27 cellular contexts compared by ENCODE assay signal in genomic region chr6:169227116-169227515, GRCh38. TPM values are rescaled to one million over a fixed set of nuclear protein-coding genes. Genes with fewer than 3 reads are reported as not detected.
"Had no signal": no experiment of that assay in that cellular context is flagged by ENCODE, and none has a peak within 500 bp of the region (broad histone marks: within the 10 kb centered on the region; RNA-seq: fewer than 3 reads in every experiment).

No MANE protein-coding gene starts in this region.

- H3K27me3 ChIP-seq: esophagus squamous epithelium, neutrophil, ovary, spleen, testis, tibial artery had no signal

- H3K27ac ChIP-seq: esophagus squamous epithelium, heart right ventricle, neutrophil, ovary, psoas muscle, skin epidermis, spleen, testis, tibial artery had no signal

- H3K36me3 ChIP-seq: neutrophil had no signal

- DNase-seq: cerebellar nuclear complex; effector memory CD4-positive, alpha-beta T cell; esophagus squamous epithelium; foreskin melanocyte; glutamatergic neuron; heart right ventricle; hippocampal formation; immature natural killer cell; islet precursor cell; left ventricle myocardium superior; natural killer cell; posterior cingulate gyrus; psoas muscle; right cardiac atrium; spleen; stimulated activated CD4-positive, alpha-beta T cell treated with anti-CD3 and anti-CD28 coated beads, Interleukin-4, amount 100 ng/mL, for 4 hours; stimulated activated naive CD8-positive, alpha-beta T cell treated with anti-CD3 and anti-CD28 coated beads, Interleukin-15, Interleukin-2, amounts not matched to agents 100 U/mL and 50 U/mL, for 24 hours; substantia nigra; testis; tibial artery had no signal

- H3K4me1 ChIP-seq: psoas muscle, spleen, testis, tibial artery had no signal

- H3K9me3 ChIP-seq: esophagus squamous epithelium, neutrophil, ovary, psoas muscle, testis, tibial artery had no signal

- ATAC-seq: heart right ventricle; left ventricle myocardium superior; natural killer cell; psoas muscle; right cardiac atrium; stimulated activated memory B cell treated with anti-CD40 and anti-IgM and Interleukin-4, amounts not matched to agents 10 μg/mL and 1 μg/mL and 100 μg/mL, for 72 hours; stimulated activated naive CD8-positive, alpha-beta T cell treated with anti-CD3 and anti-CD28 coated beads, Interleukin-15, Interleukin-2, amounts not matched to agents 100 U/mL and 50 U/mL, for 24 hours had no signal

- H3K4me3 ChIP-seq: esophagus squamous epithelium, heart right ventricle, lung, ovary, psoas muscle, skin epidermis, spleen, testis, tibial artery had no signal

- FAIRE-seq: colon, endothelial cell of umbilical vein had no signal

RNA-seq across cellular contexts. Expression of gene THBS2, which starts 26.5 kb away (rescaled TPM):
- total RNA-seq: endothelial cell of umbilical vein, natural killer cell had no signal
